30 cellular contexts compared by ENCODE assay signal in genomic region chr14:57769863-57770523, GRCh38.
DNase-seq lines count a peak whose midpoint lies in the region; ATAC-seq and TF ChIP-seq lines count a peak whose summit lies in the region.
"Had no signal": no experiment of that assay in that cellular context is flagged by ENCODE, and none has a peak within 500 bp of the region (broad histone marks: within the 10 kb centered on the region; RNA-seq: fewer than 3 reads in every experiment).

No MANE protein-coding gene starts in this region.

- H3K36me3 ChIP-seq in MM.1S (replicated peaks; ENCODE audit: insufficient read depth, low read length), result no peaks in the 10 kb centered on the region
- H3K36me3 ChIP-seq in CD8-positive, alpha-beta memory T cell (ENCODE audit: insufficient read depth, low read length), result no peaks in the 10 kb centered on the region
- H3K36me3 ChIP-seq: BLaER1 treated with 17β-estradiol and CSF1 and Interleukin-3, amounts not matched to agents 10 nM and 100 nM had no signal

- peak; percentile 59 for ATAC-seq in GM18870 (IDR thresholded peaks at IDR 0.05; ENCODE audit: unreplicated experiment)
- ATAC-seq in GM19468 (IDR thresholded peaks at IDR 0.05; ENCODE audit: extremely low read depth, unreplicated experiment), result peak; percentile 45
- ATAC-seq in HG03439 (IDR thresholded peaks at IDR 0.05; ENCODE audit: unreplicated experiment), result no peak

- DNase-seq in MM.1S (peak; percentile 14), neural crest cell (ENCODE audit: low read depth, low spot score) (no peak), NCI-H524 (lab: John Stamatoyannopoulos, UW) (no peak), amygdala (lab: John Stamatoyannopoulos, UW) (no peak)
- no peak for DNase-seq in CD8-positive, alpha-beta memory T cell
- DNase-seq: AML-193; Caco-2; CD4-positive, alpha-beta T cell; DMS79; EL; GDM1; GM23248; H7; NCI-H1092; NCI-H1417 treated with DMSO at 0.1 percent for 48 hours; NCI-H187; NCI-H2171 treated with DMSO at 0.1 percent for 48 hours; NCI-H345; NCI-H510A treated with DMSO at 0.1 percent for 48 hours; NCI-H82; RPMI8226; SHP77; T-helper 1 cell had no signal

- no peak overlapping the region for H3K9ac ChIP-seq in MM.1S (ENCODE audit: low read length)
- H3K9ac ChIP-seq: BLaER1 treated with 17β-estradiol and CSF1 and Interleukin-3, amounts not matched to agents 10 nM and 100 nM; GM23248; KMS-11 had no signal

- H3K4me3 Mint-ChIP-seq in neural crest cell, result no peak overlapping the region
- H3K4me3 Mint-ChIP-seq in CD8-positive, alpha-beta memory T cell, result no peak overlapping the region
- H3K4me3 Mint-ChIP-seq: CD4-positive, alpha-beta T cell; IgD-negative memory B cell; T-helper 2 cell treated with Interferon-gamma antibody and Interleukin-4, amounts not matched to agents 5 μg/mL and 100 μg/mL, for 36 hours had no signal

- H3F3A ChIP-seq in MM.1S (ENCODE audit: insufficient read depth, low read length), result no peaks in the 10 kb centered on the region

- no peaks in the 10 kb centered on the region for H3K36me3 Mint-ChIP-seq in neural crest cell (ENCODE audit: low read depth)
- no peaks in the 10 kb centered on the region for H3K36me3 Mint-ChIP-seq in CD8-positive, alpha-beta memory T cell
- H3K36me3 Mint-ChIP-seq: IgD-negative memory B cell had no signal

- POLR2A ChIA-PET in CD8-positive, alpha-beta memory T cell (lab: Charles Lee), result no interaction called here

- H4K20me1 ChIP-seq in MM.1S (ENCODE audit: insufficient read depth, low read length), result no peaks in the 10 kb centered on the region
- H4K20me1 ChIP-seq: BLaER1 treated with 17β-estradiol and CSF1 and Interleukin-3, amounts not matched to agents 10 nM and 100 nM had no signal

- H3K9me3 ChIP-seq in MM.1S (replicated peaks; ENCODE audit: insufficient read depth, low read length), result no peaks in the 10 kb centered on the region
- no peaks in the 10 kb centered on the region for H3K9me3 ChIP-seq in CD8-positive, alpha-beta memory T cell (ENCODE audit: low read length)
- H3K9me3 ChIP-seq: BLaER1 treated with 17β-estradiol and CSF1 and Interleukin-3, amounts not matched to agents 10 nM and 100 nM; Caco-2 had no signal

- H3K27ac ChIP-seq in MM.1S (ENCODE audit: low read length), result peak overlapping the region; percentile 55; the same call in 1 of the 2 replicates
- H3K27ac ChIP-seq in CD8-positive, alpha-beta memory T cell (ENCODE audit: low read depth, low read length), result no peak overlapping the region
- H3K27ac ChIP-seq: BLaER1 treated with 17β-estradiol and CSF1 and Interleukin-3, amounts not matched to agents 10 nM and 100 nM; GM23248; KMS-11 had no signal

- no peaks in the 10 kb centered on the region for H3K9me3 Mint-ChIP-seq in neural crest cell
- peaks cover 0 to 4% (median 3%) of the 10 kb centered on the region in 5 donors for H3K9me3 Mint-ChIP-seq in CD8-positive, alpha-beta memory T cell
- H3K9me3 Mint-ChIP-seq: CD4-positive, alpha-beta T cell; T-helper 2 cell treated with Interferon-gamma antibody and Interleukin-4, amounts not matched to agents 5 μg/mL and 100 μg/mL, for 36 hours had no signal

- peak overlapping the region; percentile 30 for H3K27ac Mint-ChIP-seq in neural crest cell (ENCODE audit: unreplicated experiment)
- H3K27ac Mint-ChIP-seq in CD8-positive, alpha-beta memory T cell, result no peak overlapping the region
- H3K27ac Mint-ChIP-seq: CD4-positive, alpha-beta T cell; IgD-negative memory B cell; T-helper 2 cell treated with Interferon-gamma antibody and Interleukin-4, amounts not matched to agents 5 μg/mL and 100 μg/mL, for 36 hours had no signal

- TF ChIP-seq CTCF in MM.1S (IDR thresholded peaks at IDR 0.05; ENCODE audit: low read length), result no peak
- no peak for TF ChIP-seq CTCF in neural crest cell (conservative IDR thresholded peaks at IDR 0.05)

- H3K4me3 ChIP-seq in MM.1S (ENCODE audit: low read length), result 0 out of 2 replicates have a peak overlapping the region, but pooled peaks have one; percentile 27
- H3K4me3 ChIP-seq in CD8-positive, alpha-beta memory T cell (ENCODE audit: low read length), result no peak overlapping the region
- H3K4me3 ChIP-seq: BLaER1 treated with 17β-estradiol and CSF1 and Interleukin-3, amounts not matched to agents 10 nM and 100 nM; GM23248 had no signal

- H3K27me3 ChIP-seq in MM.1S (replicated peaks; ENCODE audit: insufficient read depth, low read length), result no peaks in the 10 kb centered on the region
- H3K27me3 ChIP-seq in CD8-positive, alpha-beta memory T cell (ENCODE audit: insufficient read depth, low read length, poor library complexity, severe bottlenecking), result no peaks in the 10 kb centered on the region
- H3K27me3 ChIP-seq: BLaER1 treated with 17β-estradiol and CSF1 and Interleukin-3, amounts not matched to agents 10 nM and 100 nM had no signal

- H3K4me1 ChIP-seq in MM.1S (ENCODE audit: low read length), result no peaks in the 10 kb centered on the region
- H3K4me1 ChIP-seq in CD8-positive, alpha-beta memory T cell (ENCODE audit: insufficient read depth, low read length), result no peaks in the 10 kb centered on the region
- H3K4me1 ChIP-seq: BLaER1 treated with 17β-estradiol and CSF1 and Interleukin-3, amounts not matched to agents 10 nM and 100 nM; Caco-2 had no signal

- H2AFZ ChIP-seq in MM.1S (ENCODE audit: low read length), result peak overlapping the region; percentile 35; the same call in 1 of the 2 replicates
- H2AFZ ChIP-seq: GM23248 had no signal

- H3K4me1 Mint-ChIP-seq in neural crest cell, result peaks cover 3% of the 10 kb centered on the region
- H3K4me1 Mint-ChIP-seq in CD8-positive, alpha-beta memory T cell, result no peaks in the 10 kb centered on the region
- H3K4me1 Mint-ChIP-seq: IgD-negative memory B cell had no signal

- H3K9me2 ChIP-seq in MM.1S (replicated peaks; ENCODE audit: insufficient read depth, low read length), result no peaks in the 10 kb centered on the region

- H3K79me2 ChIP-seq in MM.1S (ENCODE audit: low read length), result no peaks in the 10 kb centered on the region

- H3K4me2 ChIP-seq in MM.1S (ENCODE audit: low read depth, low read length), result peak overlapping the region; percentile 37; the same call in 1 of the 2 replicates
- H3K4me2 ChIP-seq: BLaER1 treated with 17β-estradiol and CSF1 and Interleukin-3, amounts not matched to agents 10 nM and 100 nM; KMS-11 had no signal

- peaks cover 3% of the 10 kb centered on the region for H3K27me3 Mint-ChIP-seq in neural crest cell (ENCODE audit: low read depth)
- no peaks in the 10 kb centered on the region for H3K27me3 Mint-ChIP-seq in CD8-positive, alpha-beta memory T cell
- H3K27me3 Mint-ChIP-seq: CD4-positive, alpha-beta T cell had no signal

- CTCF ChIA-PET in CD8-positive, alpha-beta memory T cell (lab: Charles Lee), result no interaction called here
